9 cellular contexts compared by ENCODE assay signal in genomic region chr11:20355221-20356219, GRCh38. TPM values are rescaled to one million over a fixed set of nuclear protein-coding genes. Genes with fewer than 3 reads are reported as not detected.
DNase-seq lines count a peak whose midpoint lies in the region; ATAC-seq, FAIRE-seq and TF ChIP-seq lines count a peak whose summit lies in the region.
"Had no signal": no experiment of that assay in that cellular context is flagged by ENCODE, and none has a peak within 500 bp of the region (broad histone marks: within the 10 kb centered on the region; RNA-seq: fewer than 3 reads in every experiment).

No MANE protein-coding gene starts in this region.

- in situ Hi-C loops in astrocyte of the cerebellum (cut with HindIII; ENCODE audit: low sequenced_read_pairs): loop anchor here (25.0 kb wide), 1 partner anchor 218 kb away; no protein-coding TSS in a partner anchor

- no peaks in the 10 kb centered on the region for H3K27me3 ChIP-seq in thyroid gland

- H3K4me3 ChIP-seq in astrocyte of the cerebellum (ENCODE audit: low read depth, low read length) (no peak overlapping the region), kidney (ENCODE audit: low read length in 2 of 2) (no peak overlapping the region), thyroid gland (replicated peaks in 1 of 3) (no peak overlapping the region)
- H3K4me3 ChIP-seq: skin epidermis had no signal

- H3K36me3 ChIP-seq in kidney (ENCODE audit: control insufficient read depth in 1 of 2, insufficient read depth in 2 of 2, low read length in 2 of 2) (no peaks in the 10 kb centered on the region), thyroid gland (no peaks in the 10 kb centered on the region)

- H3K9me3 ChIP-seq in kidney (ENCODE audit: control insufficient read depth in 1 of 2, low read length in 2 of 2): no peaks in the 10 kb centered on the region
- H3K9me3 ChIP-seq in thyroid gland: no peaks in the 10 kb centered on the region

- no peak for FAIRE-seq in kidney (lab: Jason Lieb, UNC)

- TF ChIP-seq CTCF in astrocyte of the cerebellum (IDR thresholded peaks at IDR 0.05; ENCODE audit: low read depth, low read length, missing control alignments) (peak; percentile 76), kidney (IDR thresholded peaks at IDR 0.05; ENCODE audit: borderline replicate concordance, extremely low read depth, insufficient read depth) (peak; percentile 62), thyroid gland (IDR thresholded peaks at IDR 0.05) (peak in 5 of 6 experiments; percentile 13 to 54 (median 49))

- DNase-seq in D341Med (ENCODE audit: low spot score): peak; percentile 52
- DNase-seq in NOMO-1 treated with DMSO at 0.1 percent for 48 hours (lab: John Stamatoyannopoulos, UW; ENCODE audit: unreplicated experiment): peak; percentile 29
- DNase-seq in astrocyte of the cerebellum (ENCODE audit: low read depth): peak; percentile 27
- no peak for DNase-seq in kidney
- DNase-seq in thyroid gland: peak in 1 of 2 donors; percentile 37
- no peak for DNase-seq in NCI-H187 (lab: John Stamatoyannopoulos, UW)

- H3K9ac ChIP-seq in kidney (ENCODE audit: low read length in 2 of 2): no peak overlapping the region

- H3K4me1 ChIP-seq in kidney (ENCODE audit: control insufficient read depth in 1 of 2, insufficient read depth in 1 of 2, low read depth in 1 of 2, low read length in 2 of 2): no peaks in the 10 kb centered on the region
- H3K4me1 ChIP-seq in thyroid gland: no peaks in the 10 kb centered on the region

- 53 to 59% methylated on average over 12 of the region's 12 CpGs for WGBS in thyroid gland, 2 donors

- intact Hi-C loops in kidney (cut with DNase I) (loop anchor here (10.0 kb wide), 1 partner anchor 221 kb away; no protein-coding TSS in a partner anchor), thyroid gland (cut with DNase I) (no loop called here)

- no peak for TF ChIP-seq POLR2A in thyroid gland (IDR thresholded peaks at IDR 0.05)

- H3K27ac ChIP-seq in kidney (ENCODE audit: low read depth in 2 of 2, low read length in 2 of 2): no peak overlapping the region
- H3K27ac ChIP-seq in thyroid gland: no peak overlapping the region
- H3K27ac ChIP-seq: skin epidermis had no signal

- ATAC-seq in GM19324 (IDR thresholded peaks at IDR 0.05; ENCODE audit: low FRiP score, unreplicated experiment) (peak; percentile 47), HG03103 (IDR thresholded peaks at IDR 0.05; ENCODE audit: low read depth, unreplicated experiment) (peak; percentile 86)

RNA-seq across cellular contexts. Expression of gene HTATIP2, which starts 8.0 kb away (rescaled TPM):
- total RNA-seq in kidney: 37.5 TPM
- 57.8 TPM for polyA plus RNA-seq in kidney (ENCODE audit: insufficient read depth, low read depth, low replicate concordance)
- 100 to 1,000 TPM in 3 of 4 donors, 10 to 100 TPM in 1; 70.8 to 151 (median 134) TPM for total RNA-seq in thyroid gland

RNA-seq across cellular contexts. Expression of gene PRMT3, which starts 32.0 kb away (rescaled TPM):
- 16.0 TPM for total RNA-seq in kidney
- 6.8 TPM for polyA plus RNA-seq in kidney (ENCODE audit: insufficient read depth, low read depth, low replicate concordance)
- total RNA-seq in thyroid gland: 10 to 100 TPM; 40.3 to 81.1 (median 75.3) TPM

Comparison
In these comparisons a context has a peak if more than half of its experiments do, and no peak if none do; other contexts are left out.
1. DNase-seq: peak in D341Med (single experiment), NOMO-1 treated with DMSO at 0.1 percent for 48 hours (single experiment) and astrocyte of the cerebellum (single experiment); none in kidney (single experiment) and NCI-H187 (0 of 2).
2. Peak in every context shown above with its lines, with median percentiles within 50 percentile points of each other: CTCF ChIP-seq.